In genomic region chr1:2135866-2136265, GRCh38 we compare ENCODE assay signal across 14 cellular contexts. TPM values are rescaled to one million over a fixed set of nuclear protein-coding genes. Genes with fewer than 3 reads are reported as not detected.
DNase-seq lines count a peak whose midpoint lies in the region; FAIRE-seq and TF ChIP-seq lines count a peak whose summit lies in the region.
"Had no signal": no experiment of that assay in that cellular context is flagged by ENCODE, and none has a peak within 500 bp of the region (broad histone marks: within the 10 kb centered on the region; RNA-seq: fewer than 3 reads in every experiment).

No MANE protein-coding gene starts in this region.

- peaks cover 44 to 94% (median 87%) of the 10 kb centered on the region in 10 experiments for H3K4me1 ChIP-seq in BLaER1 treated with 17β-estradiol and CSF1 and Interleukin-3, amounts not matched to agents 10 nM and 100 nM
- peaks cover 59% of the 10 kb centered on the region for H3K4me1 ChIP-seq in SJSA1 (replicated peaks)
- peaks cover 50% of the 10 kb centered on the region for H3K4me1 ChIP-seq in left ventricle myocardium inferior
- H3K4me1 ChIP-seq: uterus had no signal

- H3K4me3 ChIP-seq in BLaER1 treated with 17β-estradiol and CSF1 and Interleukin-3, amounts not matched to agents 10 nM and 100 nM: peak overlapping the region in 1 of 10 experiments; percentile 9; a peak in 1 of 20 replicates
- H3K4me3 ChIP-seq in SJSA1 (no peak overlapping the region), left ventricle myocardium inferior (no peak overlapping the region)
- H3K4me3 ChIP-seq: uterus had no signal

- H3K4me2 ChIP-seq in BLaER1 treated with 17β-estradiol and CSF1 and Interleukin-3, amounts not matched to agents 10 nM and 100 nM: peak overlapping the region; percentile 57 to 93 (median 85); a peak in 20 of 22 replicates

- no peak overlapping the region for H3K4me3 Mint-ChIP-seq in osteocyte (ENCODE audit: unreplicated experiment)
- H3K4me3 Mint-ChIP-seq in activated CD4-positive, alpha-beta T cell treated with anti-CD3 and anti-CD28 coated beads, Interleukin-2, amount 10 ng/mL, durations not matched to agents 7 days and 5 days: no peak overlapping the region
- H3K4me3 Mint-ChIP-seq: activated B cell treated with CpG ODN at 0.5 μM for 24 hours had no signal

- H3K4me1 Mint-ChIP-seq in osteocyte (ENCODE audit: unreplicated experiment): peaks cover 42% of the 10 kb centered on the region
- H3K4me1 Mint-ChIP-seq in activated CD4-positive, alpha-beta T cell treated with anti-CD3 and anti-CD28 coated beads, Interleukin-2, amount 10 ng/mL, durations not matched to agents 7 days and 5 days: peaks cover 18% of the 10 kb centered on the region

- intact Hi-C loops in left ventricle myocardium inferior (cut with micrococcal nuclease): no loop called here

- no peaks in the 10 kb centered on the region for H3K9me3 ChIP-seq in BLaER1 treated with 17β-estradiol and CSF1 and Interleukin-3, amounts not matched to agents 10 nM and 100 nM (replicated peaks in 1 of 11)
- no peaks in the 10 kb centered on the region for H3K9me3 ChIP-seq in SJSA1 (replicated peaks)
- H3K9me3 ChIP-seq in left ventricle myocardium inferior (replicated peaks): no peaks in the 10 kb centered on the region
- H3K9me3 ChIP-seq: uterus had no signal

- no peak for FAIRE-seq in frontal cortex (lab: Jason Lieb, UNC)
- FAIRE-seq: G401.6 had no signal

- H3K27me3 ChIP-seq in BLaER1 treated with 17β-estradiol and CSF1 and Interleukin-3, amounts not matched to agents 10 nM and 100 nM: peaks cover 0 to 22% (median 0%) of the 10 kb centered on the region in 11 experiments; a peak in 7 of 22 replicates
- no peaks in the 10 kb centered on the region for H3K27me3 ChIP-seq in SJSA1 (replicated peaks)
- H3K27me3 ChIP-seq in left ventricle myocardium inferior (ENCODE audit: low read depth): no peaks in the 10 kb centered on the region
- H3K27me3 ChIP-seq: uterus had no signal

- H3K36me3 Mint-ChIP-seq in osteocyte (ENCODE audit: unreplicated experiment): no peaks in the 10 kb centered on the region
- no peaks in the 10 kb centered on the region for H3K36me3 Mint-ChIP-seq in activated CD4-positive, alpha-beta T cell treated with anti-CD3 and anti-CD28 coated beads, Interleukin-2, amount 10 ng/mL, durations not matched to agents 7 days and 5 days (ENCODE audit: low read depth)

- peaks cover 0 to 94% (median 30%) of the 10 kb centered on the region in 11 experiments; a peak in 15 of 22 replicates for H4K20me1 ChIP-seq in BLaER1 treated with 17β-estradiol and CSF1 and Interleukin-3, amounts not matched to agents 10 nM and 100 nM

- no peak for TF ChIP-seq CTCF in left ventricle myocardium inferior (IDR thresholded peaks at IDR 0.05; ENCODE audit: borderline replicate concordance)
- no peak for TF ChIP-seq CTCF in osteocyte (IDR thresholded peaks at IDR 0.05)

- H3K27ac Mint-ChIP-seq in osteocyte (ENCODE audit: unreplicated experiment): peak overlapping the region; percentile 90
- no peak overlapping the region for H3K27ac Mint-ChIP-seq in activated CD4-positive, alpha-beta T cell treated with anti-CD3 and anti-CD28 coated beads, Interleukin-2, amount 10 ng/mL, durations not matched to agents 7 days and 5 days
- H3K27ac Mint-ChIP-seq: activated B cell treated with CpG ODN at 0.5 μM for 24 hours had no signal

- POLR2A ChIA-PET in activated CD4-positive, alpha-beta T cell treated with anti-CD3 and anti-CD28 coated beads, Interleukin-2, amount 10 ng/mL, durations not matched to agents 7 days and 5 days (lab: Charles Lee): no interaction called here

- no peaks in the 10 kb centered on the region for H3K9me3 Mint-ChIP-seq in osteocyte (ENCODE audit: unreplicated experiment)
- H3K9me3 Mint-ChIP-seq in activated CD4-positive, alpha-beta T cell treated with anti-CD3 and anti-CD28 coated beads, Interleukin-2, amount 10 ng/mL, durations not matched to agents 7 days and 5 days: no peaks in the 10 kb centered on the region
- H3K9me3 Mint-ChIP-seq: activated B cell treated with CpG ODN at 0.5 μM for 24 hours had no signal

- H3K9ac ChIP-seq in BLaER1 treated with 17β-estradiol and CSF1 and Interleukin-3, amounts not matched to agents 10 nM and 100 nM: peak overlapping the region in 7 of 11 experiments; percentile 24 to 67 (median 57); a peak in 13 of 22 replicates

- H3K27ac ChIP-seq in BLaER1 treated with 17β-estradiol and CSF1 and Interleukin-3, amounts not matched to agents 10 nM and 100 nM: peak overlapping the region in 6 of 11 experiments; percentile 43 to 73 (median 56); a peak in 11 of 22 replicates
- H3K27ac ChIP-seq in SJSA1: peak overlapping the region; percentile 77
- H3K27ac ChIP-seq in left ventricle myocardium inferior (replicated peaks): peak overlapping the region; percentile 86

- H3K27me3 Mint-ChIP-seq in osteocyte (ENCODE audit: unreplicated experiment): peaks cover 5% of the 10 kb centered on the region
- H3K27me3 Mint-ChIP-seq in activated CD4-positive, alpha-beta T cell treated with anti-CD3 and anti-CD28 coated beads, Interleukin-2, amount 10 ng/mL, durations not matched to agents 7 days and 5 days: no peaks in the 10 kb centered on the region
- H3K27me3 Mint-ChIP-seq: activated B cell treated with CpG ODN at 0.5 μM for 24 hours had no signal

- DNase-seq in SJSA1 (ENCODE audit: low read depth in 1 of 2, low spot score in 2 of 2) (no peak), left ventricle myocardium inferior (peak; percentile 11), osteocyte (ENCODE audit: extremely low spot score, unreplicated experiment) (no peak), frontal cortex (ENCODE audit: low spot score in 2 of 2) (no peak)
- no peak for DNase-seq in activated CD8-positive, alpha-beta memory T cell treated with anti-CD3 and anti-CD28 coated beads, Interleukin-2, amount 50 U/mL, for 4 hours
- no peak for DNase-seq in activated effector memory CD4-positive, alpha-beta T cell treated with anti-CD3 and anti-CD28 coated beads, Interleukin-2, amount 50 U/mL, for 16 hours
- no peak for DNase-seq in activated CD4-positive, alpha-beta T cell treated with anti-CD3 and anti-CD28 coated beads, Interleukin-2, amount 10 ng/mL, durations not matched to agents 7 days and 5 days
- DNase-seq: activated B cell treated with CpG ODN at 0.5 μM for 24 hours, AML-193, NCI-H2227 treated with DMSO at 0.1 percent for 48 hours, SHP77 treated with DMSO at 0.1 percent for 48 hours had no signal

- H3K36me3 ChIP-seq in BLaER1 treated with 17β-estradiol and CSF1 and Interleukin-3, amounts not matched to agents 10 nM and 100 nM: peaks cover 0 to 12% (median 0%) of the 10 kb centered on the region in 11 experiments; a peak in 1 of 22 replicates
- H3K36me3 ChIP-seq in SJSA1 (no peaks in the 10 kb centered on the region), left ventricle myocardium inferior (no peaks in the 10 kb centered on the region)
- H3K36me3 ChIP-seq: uterus had no signal

- CTCF ChIA-PET in activated CD4-positive, alpha-beta T cell treated with anti-CD3 and anti-CD28 coated beads, Interleukin-2, amount 10 ng/mL, durations not matched to agents 7 days and 5 days (lab: Charles Lee): interaction anchor here (1.4 kb wide), 1 partner anchor 227 kb away, joined by 3 read pairs; no protein-coding TSS in a partner anchor

RNA-seq across cellular contexts. Expression of gene FAAP20, which starts 58.7 kb away (rescaled TPM):
- 39.2 and 48.6 TPM in 2 replicates for total RNA-seq in SJSA1 (2014; rRNA removed; shearing (Covaris generic))
- 37.0 TPM for total RNA-seq in left ventricle myocardium inferior
- total RNA-seq in osteocyte: 85.1 and 90.4 TPM in 2 replicates
- 10 to 100 TPM; 61.3 to 66.2 TPM for total RNA-seq in activated CD4-positive, alpha-beta T cell treated with anti-CD3 and anti-CD28 coated beads, Interleukin-2, amount 10 ng/mL, durations not matched to agents 7 days and 5 days
- 19.2 TPM for total RNA-seq in frontal cortex
